18 cellular contexts compared by ENCODE assay signal in genomic region chr11:57462597-57462996, GRCh38. TPM values are rescaled to one million over a fixed set of nuclear protein-coding genes. Genes with fewer than 3 reads are reported as not detected.
DNase-seq lines count a peak whose midpoint lies in the region; ATAC-seq and TF ChIP-seq lines count a peak whose summit lies in the region.
"Had no signal": no experiment of that assay in that cellular context is flagged by ENCODE, and none has a peak within 500 bp of the region (broad histone marks: within the 10 kb centered on the region; RNA-seq: fewer than 3 reads in every experiment).

No MANE protein-coding gene starts in this region.

- no peaks in the 10 kb centered on the region for H3K9me3 Mint-ChIP-seq in MCF 10A (ENCODE audit: unreplicated experiment)
- no peaks in the 10 kb centered on the region for H3K9me3 Mint-ChIP-seq in WTC11
- no peaks in the 10 kb centered on the region for H3K9me3 Mint-ChIP-seq in progenitor cell of endocrine pancreas (ENCODE audit: low read depth)

- no peak overlapping the region for H3K27ac Mint-ChIP-seq in MCF 10A (ENCODE audit: low read depth, unreplicated experiment)
- H3K27ac Mint-ChIP-seq in WTC11 = no peak overlapping the region
- H3K27ac Mint-ChIP-seq in progenitor cell of endocrine pancreas = no peak overlapping the region

- H3K36me3 ChIP-seq in breast epithelium = no peaks in the 10 kb centered on the region
- H3K36me3 ChIP-seq: MG63 had no signal

- H3K4me3 ChIP-seq in breast epithelium = no peak overlapping the region
- H3K4me3 ChIP-seq: MG63 had no signal

- intact Hi-C loops in MCF 10A (cut with micrococcal nuclease) = no loop called here
- intact Hi-C loops in breast epithelium (cut with DNase I; ENCODE audit: low total_unique reads) = no loop called here

- H3K27me3 Mint-ChIP-seq in MCF 10A (ENCODE audit: insufficient read depth, unreplicated experiment) = peaks cover 22% of the 10 kb centered on the region
- peaks cover 54% of the 10 kb centered on the region for H3K27me3 Mint-ChIP-seq in WTC11 (ENCODE audit: low read depth)
- peaks cover 66% of the 10 kb centered on the region for H3K27me3 Mint-ChIP-seq in progenitor cell of endocrine pancreas

- no TSS peak for BruUV-seq in MCF 10A (replicated peaks; lab: Mats Ljungman, UMichigan)

- H3K27me3 ChIP-seq in breast epithelium = peaks cover 0 to 19% of the 10 kb centered on the region in 2 donors

- DNase-seq in MCF 10A (ENCODE audit: unreplicated experiment) = no peak
- DNase-seq in breast epithelium (ENCODE audit: low spot score in 2 of 2) = no peak
- no peak for DNase-seq in WTC11 (ENCODE audit: low spot score)
- peak; percentile 35 for DNase-seq in islet precursor cell
- no peak for DNase-seq in progenitor cell of endocrine pancreas (ENCODE audit: low spot score, unreplicated experiment)
- DNase-seq in NCI-H2029 (lab: John Stamatoyannopoulos, UW) = no peak
- DNase-seq in SW 1271 (lab: John Stamatoyannopoulos, UW) = no peak
- no peak for DNase-seq in NCI-H2107 (lab: John Stamatoyannopoulos, UW)
- DNase-seq: GOT3, KG1, MG63, NCI-H1105 treated with DMSO at 0.1 percent for 48 hours, NCI-H187, NCI-H2171, NCI-H82 had no signal

- H3K9me3 ChIP-seq in breast epithelium = no peaks in the 10 kb centered on the region
- H3K9me3 ChIP-seq: MG63 had no signal

- no peak overlapping the region for H3K27ac ChIP-seq in breast epithelium
- H3K27ac ChIP-seq: HL-60 had no signal

- H3K36me3 Mint-ChIP-seq in MCF 10A (ENCODE audit: insufficient read depth, unreplicated experiment) = no peaks in the 10 kb centered on the region
- no peaks in the 10 kb centered on the region for H3K36me3 Mint-ChIP-seq in WTC11
- peaks cover 1% of the 10 kb centered on the region for H3K36me3 Mint-ChIP-seq in progenitor cell of endocrine pancreas (ENCODE audit: insufficient read depth)

- H3K4me1 ChIP-seq in breast epithelium = peaks cover 4 to 20% of the 10 kb centered on the region in 2 donors

- CTCF ChIA-PET in MCF 10A (lab: Yijun Ruan, JAX) = interaction anchor here (0.6 to 2.0 kb wide), 4 partner anchors 10 to 62 kb away, joined by 4 to 9 read pairs (median 5); no protein-coding TSS in a partner anchor
- CTCF ChIA-PET in WTC11 (lab: Charles Lee) = interaction anchor here (0.6 to 7.4 kb wide), 7 partner anchors 10 to 116 kb away, joined by 3 to 260 read pairs (median 17); partner anchors contain the start of gene SLC43A1

- H3K4me1 Mint-ChIP-seq in MCF 10A (ENCODE audit: insufficient read depth, unreplicated experiment) (peaks cover 17% of the 10 kb centered on the region), WTC11 (peaks cover 45% of the 10 kb centered on the region), progenitor cell of endocrine pancreas (ENCODE audit: low read depth) (peaks cover 13% of the 10 kb centered on the region)

- POLR2A ChIA-PET in MCF 10A (lab: Yijun Ruan, JAX) (interaction anchor here (0.9 to 1.0 kb wide), 2 partner anchors 36 to 117 kb away, joined by 3 to 9 read pairs; no protein-coding TSS in a partner anchor), WTC11 (lab: Charles Lee) (interaction anchor here (0.7 kb wide), 1 partner anchor 181 kb away, joined by 4 read pairs; no protein-coding TSS in a partner anchor)

- no peak for ATAC-seq in WTC11
- ATAC-seq: Right ventricle myocardium inferior had no signal

- peak overlapping the region; percentile 29 for H3K4me3 Mint-ChIP-seq in MCF 10A (ENCODE audit: unreplicated experiment)
- H3K4me3 Mint-ChIP-seq in WTC11 = peak overlapping the region; percentile 44
- H3K4me3 Mint-ChIP-seq in progenitor cell of endocrine pancreas (ENCODE audit: low read depth) = peak overlapping the region; percentile 24

- no peak for TF ChIP-seq POLR2A in breast epithelium (IDR thresholded peaks at IDR 0.05)

- no peak for TF ChIP-seq CTCF in MCF 10A (IDR thresholded peaks at IDR 0.05; ENCODE audit: unreplicated experiment)
- no peak for TF ChIP-seq CTCF in breast epithelium (IDR thresholded peaks at IDR 0.05)
- TF ChIP-seq CTCF in WTC11 (IDR thresholded peaks at IDR 0.05) = no peak
- no peak for TF ChIP-seq CTCF in progenitor cell of endocrine pancreas (IDR thresholded peaks at IDR 0.05; ENCODE audit: unreplicated experiment)

TF ChIP-seq in WTC11, 78 proteins besides CTCF, POLR2A, EP300 and RAD21 (continues in another document):
- TF ChIP-seq SMAD4 (CRISPR knock-in tag; IDR thresholded peaks at IDR 0.05) = no peak
- TF ChIP-seq USF1 (CRISPR knock-in tag; IDR thresholded peaks at IDR 0.05) = no peak
- no peak for TF ChIP-seq E2F4 (CRISPR knock-in tag; IDR thresholded peaks at IDR 0.05; ENCODE audit: borderline replicate concordance, low read depth)
- TF ChIP-seq ZNF423 (CRISPR knock-in tag; IDR thresholded peaks at IDR 0.05) = no peak
- no peak for TF ChIP-seq ARID4B (CRISPR knock-in tag; IDR thresholded peaks at IDR 0.05; ENCODE audit: borderline replicate concordance)
- TF ChIP-seq TCF7 (CRISPR knock-in tag; IDR thresholded peaks at IDR 0.05; ENCODE audit: low read depth) = no peak
- no peak for TF ChIP-seq E2F5 (CRISPR knock-in tag; IDR thresholded peaks at IDR 0.05)
- no peak for TF ChIP-seq ZNF232 (CRISPR knock-in tag; IDR thresholded peaks at IDR 0.05)
- TF ChIP-seq TP53 (CRISPR knock-in tag; IDR thresholded peaks at IDR 0.05) = no peak

RNA-seq across cellular contexts. Expression of gene RTN4RL2, which starts 2.3 kb away (rescaled TPM):
- 2.0 and 3.2 TPM in 2 replicates for total RNA-seq in MCF 10A (2022)
- total RNA-seq in breast epithelium = 1 to 10 TPM in 2 of 3 donors, under 1 TPM in 1; 0.32 to 2.3 (median 1.8) TPM
- total RNA-seq in WTC11 (2021) = 13.8 to 15.5 TPM (median 14.3 TPM) in 3 replicates
- 1.9 and 2.1 TPM in 2 replicates for total RNA-seq in progenitor cell of endocrine pancreas

RNA-seq across cellular contexts. Expression of gene SLC43A3, which starts 35.7 kb away (rescaled TPM):
- total RNA-seq in MCF 10A (2022) (96.6 and 112 TPM in 2 replicates), breast epithelium (100 to 1,000 TPM; 104 to 130 (median 105) TPM), WTC11 (2021) (22.6 to 25.8 TPM (median 25.3 TPM) in 3 replicates), progenitor cell of endocrine pancreas (21.5 and 24.6 TPM in 2 replicates)
- total RNA-seq: NCI-H460 had no signal

RNA-seq across cellular contexts. Expression of gene SLC43A1, which starts 52.9 kb away (rescaled TPM):
- total RNA-seq in MCF 10A (2022) (1.7 and 3.2 TPM in 2 replicates), breast epithelium (10 to 100 TPM; 12.0 to 23.4 (median 13.4) TPM), WTC11 (2021) (20.5 to 27.1 TPM (median 21.5 TPM) in 3 replicates), progenitor cell of endocrine pancreas (46.9 and 48.5 TPM in 2 replicates)
